17 cellular contexts compared by ENCODE assay signal in genomic region chr2:125296742-125297141, GRCh38.
DNase-seq lines count a peak whose midpoint lies in the region; ATAC-seq and TF ChIP-seq lines count a peak whose summit lies in the region.
"Had no signal": no experiment of that assay in that cellular context is flagged by ENCODE, and none has a peak within 500 bp of the region (broad histone marks: within the 10 kb centered on the region; RNA-seq: fewer than 3 reads in every experiment).

No MANE protein-coding gene starts in this region.

- no peaks in the 10 kb centered on the region for H3K36me3 ChIP-seq in MM.1S (replicated peaks; ENCODE audit: insufficient read depth, low read length)

- H3F3A ChIP-seq in MM.1S (ENCODE audit: insufficient read depth, low read length) = no peaks in the 10 kb centered on the region

- H3K9me2 ChIP-seq in MM.1S (replicated peaks; ENCODE audit: insufficient read depth, low read length) = no peaks in the 10 kb centered on the region

- H3K27me3 ChIP-seq in MM.1S (replicated peaks; ENCODE audit: insufficient read depth, low read length) = no peaks in the 10 kb centered on the region

- H3K36me3 Mint-ChIP-seq in glutamatergic neuron (ENCODE audit: unreplicated experiment) (no peaks in the 10 kb centered on the region), natural killer cell (peaks cover 6% of the 10 kb centered on the region), osteocyte (ENCODE audit: unreplicated experiment) (no peaks in the 10 kb centered on the region)
- H3K36me3 Mint-ChIP-seq: CD8-positive, alpha-beta T cell; T-cell had no signal

- no peak overlapping the region for H3K4me2 ChIP-seq in MM.1S (ENCODE audit: low read depth, low read length)
- H3K4me2 ChIP-seq: PC-9 had no signal

- H3K9me3 Mint-ChIP-seq in glutamatergic neuron (ENCODE audit: unreplicated experiment) = no peaks in the 10 kb centered on the region
- peaks cover 3 to 13% of the 10 kb centered on the region in 2 donors for H3K9me3 Mint-ChIP-seq in natural killer cell
- peaks cover 21% of the 10 kb centered on the region for H3K9me3 Mint-ChIP-seq in osteocyte (ENCODE audit: unreplicated experiment)

- TF ChIP-seq CTCF in MM.1S (IDR thresholded peaks at IDR 0.05; ENCODE audit: low read length) (0 out of 2 replicates have a peak, but pooled peaks have one; percentile 4), glutamatergic neuron (IDR thresholded peaks at IDR 0.05; ENCODE audit: partially characterized antibody, unreplicated experiment) (peak; percentile 13), natural killer cell (IDR thresholded peaks at IDR 0.05) (no peak), osteocyte (IDR thresholded peaks at IDR 0.05) (no peak)

- H2AFZ ChIP-seq in MM.1S (ENCODE audit: low read length) = no peak overlapping the region
- H2AFZ ChIP-seq: PC-9 had no signal

- no peak overlapping the region for H3K27ac ChIP-seq in MM.1S (ENCODE audit: low read length)
- H3K27ac ChIP-seq: PC-9, RWPE1 had no signal

- ATAC-seq in natural killer cell = no peak
- no peak for ATAC-seq in GM18868 (IDR thresholded peaks at IDR 0.05; ENCODE audit: unreplicated experiment)
- ATAC-seq: CD8-positive, alpha-beta T cell; HCT116; SK-N-SH treated with all-trans-retinoic acid at 6 μM for 48 hours; T-cell had no signal

- DNase-seq in NCI-H82 (lab: John Stamatoyannopoulos, UW) (peak; percentile 22), NCI-H82 treated with DMSO at 0.1 percent for 48 hours (lab: John Stamatoyannopoulos, UW; ENCODE audit: unreplicated experiment) (no peak), MM.1S (no peak), glutamatergic neuron (no peak), natural killer cell (no peak), osteocyte (ENCODE audit: extremely low spot score, unreplicated experiment) (no peak)
- no peak for DNase-seq in stimulated activated naive CD4-positive, alpha-beta T cell treated with Interleukin-2 at 50 U/mL for 16 hours (lab: John Stamatoyannopoulos, UW)
- DNase-seq: CD8-positive, alpha-beta T cell; NCI-H1694 treated with DMSO at 0.1 percent for 48 hours; NCI-H748 treated with DMSO at 0.1 percent for 48 hours; PC-9; SIG-M5; T-cell had no signal

- no peaks in the 10 kb centered on the region for H3K9me3 ChIP-seq in MM.1S (replicated peaks; ENCODE audit: insufficient read depth, low read length)

- H3K4me3 ChIP-seq in MM.1S (ENCODE audit: low read length) = no peak overlapping the region
- H3K4me3 ChIP-seq: PC-9 had no signal

- H3K4me3 Mint-ChIP-seq in glutamatergic neuron (ENCODE audit: unreplicated experiment) (no peak overlapping the region), natural killer cell (no peak overlapping the region), osteocyte (ENCODE audit: unreplicated experiment) (no peak overlapping the region)
- H3K4me3 Mint-ChIP-seq: CD8-positive, alpha-beta T cell; T-cell had no signal

- H3K9ac ChIP-seq in MM.1S (ENCODE audit: low read length) = no peak overlapping the region

- intact Hi-C loops in natural killer cell (cut with micrococcal nuclease) = no loop called here

- H3K27me3 Mint-ChIP-seq in glutamatergic neuron (ENCODE audit: unreplicated experiment) (no peaks in the 10 kb centered on the region), natural killer cell (ENCODE audit: low read depth in 2 of 2) (no peaks in the 10 kb centered on the region), osteocyte (ENCODE audit: unreplicated experiment) (no peaks in the 10 kb centered on the region)
- H3K27me3 Mint-ChIP-seq: T-cell had no signal

- H4K20me1 ChIP-seq in MM.1S (ENCODE audit: insufficient read depth, low read length) = no peaks in the 10 kb centered on the region

- no peaks in the 10 kb centered on the region for H3K4me1 ChIP-seq in MM.1S (ENCODE audit: low read length)

- no peaks in the 10 kb centered on the region for H3K79me2 ChIP-seq in MM.1S (ENCODE audit: low read length)

- H3K27ac Mint-ChIP-seq in glutamatergic neuron (ENCODE audit: unreplicated experiment) = no peak overlapping the region
- no peak overlapping the region for H3K27ac Mint-ChIP-seq in natural killer cell
- H3K27ac Mint-ChIP-seq in osteocyte (ENCODE audit: unreplicated experiment) = no peak overlapping the region
- H3K27ac Mint-ChIP-seq: CD8-positive, alpha-beta T cell; T-cell had no signal

- H3K4me1 Mint-ChIP-seq in glutamatergic neuron (ENCODE audit: low read depth, unreplicated experiment) (no peaks in the 10 kb centered on the region), natural killer cell (no peaks in the 10 kb centered on the region), osteocyte (ENCODE audit: unreplicated experiment) (no peaks in the 10 kb centered on the region)
- H3K4me1 Mint-ChIP-seq: T-cell had no signal

Comparison
In these comparisons a context has a peak if more than half of its experiments do, and no peak if none do; other contexts are left out.
1. CTCF ChIP-seq: peak in MM.1S (single experiment) and glutamatergic neuron (single experiment); none in natural killer cell (single experiment) and osteocyte (single experiment).